1 cellular context compared by ENCODE assay signal in the genomic region with DNA sequence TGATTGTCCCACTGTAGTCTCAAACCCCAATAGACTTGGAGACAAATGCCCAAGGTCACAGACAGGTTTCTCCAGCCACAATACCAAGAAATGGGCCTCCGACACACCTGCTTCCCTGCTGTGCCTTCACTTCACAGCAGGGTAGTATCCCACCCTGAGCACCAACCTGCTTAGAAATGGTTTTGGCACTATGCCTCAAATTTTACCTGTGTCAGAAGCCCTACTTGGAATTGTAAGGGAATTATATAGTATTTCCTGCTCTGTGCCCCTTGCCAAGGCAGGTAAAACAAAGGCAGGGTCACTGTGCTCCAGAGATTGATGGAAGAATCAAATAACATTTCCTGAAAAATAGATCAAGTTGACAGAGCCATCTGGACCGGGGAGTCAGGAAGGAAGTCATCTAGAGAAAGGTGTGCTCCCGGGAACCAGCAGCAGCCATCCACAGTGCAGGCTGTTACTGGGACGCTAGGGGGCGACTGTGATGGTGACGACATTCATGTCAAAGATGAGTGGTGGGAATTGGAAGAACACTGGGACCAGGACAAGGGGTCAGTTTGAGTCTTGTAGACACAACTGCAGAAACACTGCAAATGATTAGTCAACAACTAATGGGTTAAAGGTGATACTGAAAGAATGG.
TF ChIP-seq lines count a peak whose summit lies in the region.

No MANE protein-coding gene starts in this region.

TF ChIP-seq in neural cell, 6 proteins besides CTCF, POLR2A, EP300 and RAD21 (continued from another document):
- TF ChIP-seq REST (IDR thresholded peaks at IDR 0.05; ENCODE audit: borderline replicate concordance) (no peak), POLR2AphosphoS5 (IDR thresholded peaks at IDR 0.05) (no peak), TAF1 (IDR thresholded peaks at IDR 0.05; ENCODE audit: low read depth) (no peak), MXI1 (conservative IDR thresholded peaks at IDR 0.05; ENCODE audit: poor library complexity, severe bottlenecking) (no peak)
